ENCODE assay signal across 1 cellular context in the genomic region with DNA sequence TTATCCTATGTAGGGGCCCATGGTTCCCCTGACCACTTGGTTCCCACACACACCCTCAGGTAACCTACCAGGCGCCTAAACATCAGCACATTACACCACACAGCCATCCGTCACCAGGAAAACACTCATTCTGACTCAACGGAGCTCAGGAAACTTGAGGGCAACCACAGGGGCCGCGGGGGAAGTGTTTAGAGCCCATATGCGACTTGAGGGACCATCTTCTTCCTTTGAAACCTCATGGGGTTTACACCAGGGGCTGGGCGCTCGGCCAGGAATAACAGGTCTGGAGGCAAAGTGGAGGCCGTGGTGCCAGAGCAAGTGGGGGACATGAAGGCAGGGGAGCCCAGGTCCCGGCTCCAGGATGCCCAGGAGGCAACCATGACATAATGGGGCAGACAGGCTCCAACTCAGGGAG.
TF ChIP-seq lines count a peak whose summit lies in the region.

No MANE protein-coding gene starts in this region.

TF ChIP-seq in endothelial cell of umbilical vein, 7 proteins besides CTCF, POLR2A, EP300 and RAD21:
- TF ChIP-seq EZH2 (IDR thresholded peaks at IDR 0.05; ENCODE audit: borderline replicate concordance, low read depth, low read length, severe bottlenecking) (no peak), FOS (IDR thresholded peaks at IDR 0.05; ENCODE audit: borderline replicate concordance, insufficient read depth, low read length) (peak; percentile 97), JUN (IDR thresholded peaks at IDR 0.05; ENCODE audit: borderline replicate concordance, insufficient read depth, insufficient read length, low read depth) (peak; percentile 96), MYC (IDR thresholded peaks at IDR 0.05; ENCODE audit: low read depth, low read length) (no peak), POLR2AphosphoS5 (IDR thresholded peaks at IDR 0.05; ENCODE audit: insufficient read depth, low read depth, low read length) (peak; percentile 98), GATA2 (IDR thresholded peaks at IDR 0.05; ENCODE audit: insufficient read depth, insufficient read length, low read depth, low read length) (peak; percentile 49)
